Comparison of ENCODE assay signal across 8 cellular contexts in genomic region chr1:33634806-33635205, GRCh38.
DNase-seq lines count a peak whose midpoint lies in the region; ATAC-seq and TF ChIP-seq lines count a peak whose summit lies in the region.

No MANE protein-coding gene starts in this region.

- peak overlapping the region in 1 of 3 donors; percentile 8 for H3K4me3 Mint-ChIP-seq in T-cell

- H3K9me3 Mint-ChIP-seq in T-cell = no peaks in the 10 kb centered on the region

- intact Hi-C loops in sciatic nerve (cut with DNase I) = no loop called here

- DNase-seq in Ammon's horn (ENCODE audit: low spot score) (peak; percentile 31), GM19238 (ENCODE audit: insufficient read length, low spot score) (peak; percentile 38), germinal center (ENCODE audit: low spot score) (peak; percentile 39), sciatic nerve (ENCODE audit: low spot score) (no peak), NCI-H1694 treated with DMSO at 0.1 percent for 48 hours (lab: John Stamatoyannopoulos, UW) (no peak), T-cell (no peak), GF-D8 (lab: John Stamatoyannopoulos, UW) (no peak)

- H3K4me3 ChIP-seq in SU-DHL-6 (ENCODE audit: insufficient read depth, low read length, poor library complexity, severe bottlenecking) = no peak overlapping the region

- H3K9me2 ChIP-seq in SU-DHL-6 (replicated peaks; ENCODE audit: insufficient read depth, low read length) = no peaks in the 10 kb centered on the region

- peak; percentile 33 for TF ChIP-seq CTCF in SU-DHL-6 (IDR thresholded peaks at IDR 0.05; ENCODE audit: insufficient read depth, low read length, poor library complexity, severe bottlenecking)

- H3K9me3 ChIP-seq in SU-DHL-6 (ENCODE audit: insufficient read depth, low read length) = no peaks in the 10 kb centered on the region

- peaks cover 3 to 12% (median 4%) of the 10 kb centered on the region in 3 donors for H3K4me1 Mint-ChIP-seq in T-cell

- no peaks in the 10 kb centered on the region for H3K79me2 ChIP-seq in SU-DHL-6 (ENCODE audit: insufficient read depth, low read length)

- H3K36me3 ChIP-seq in SU-DHL-6 (ENCODE audit: low read length) = no peaks in the 10 kb centered on the region

- no peaks in the 10 kb centered on the region for H3K36me3 Mint-ChIP-seq in T-cell

- POLR2A ChIA-PET in T-cell (lab: Charles Lee) = no interaction called here

- CTCF ChIA-PET in T-cell (lab: Charles Lee) = no interaction called here

- no peak overlapping the region for H3K27ac Mint-ChIP-seq in T-cell

- peaks cover 33 to 45% of the 10 kb centered on the region in 2 donors for H3K27me3 Mint-ChIP-seq in T-cell

- H2AFZ ChIP-seq in SU-DHL-6 (ENCODE audit: low read depth, low read length, severe bottlenecking) = no peak overlapping the region

- H3K27me3 ChIP-seq in SU-DHL-6 (ENCODE audit: low read length) = peaks cover under 1% of the 10 kb centered on the region; the same call in 1 of the 2 replicates

- no peak overlapping the region for H3K27ac ChIP-seq in SU-DHL-6 (ENCODE audit: low read depth, low read length)

- ATAC-seq in sciatic nerve (peak; percentile 36), T-cell (replicated peaks in 1 of 4) (no peak)

- H3K9ac ChIP-seq in SU-DHL-6 (ENCODE audit: low read length) = no peak overlapping the region

- H4K20me1 ChIP-seq in SU-DHL-6 (ENCODE audit: low read depth, low read length) = no peaks in the 10 kb centered on the region

- no peaks in the 10 kb centered on the region for H3F3A ChIP-seq in SU-DHL-6 (ENCODE audit: insufficient read depth)

- H3K4me2 ChIP-seq in SU-DHL-6 (ENCODE audit: low read depth, low read length, poor library complexity, severe bottlenecking) = no peak overlapping the region

Comparison
In these comparisons a context has a peak if more than half of its experiments do, and no peak if none do; other contexts are left out.
1. DNase-seq: peak in Ammon's horn (single experiment), GM19238 (single experiment) and germinal center (single experiment); none in sciatic nerve (single experiment), NCI-H1694 treated with DMSO at 0.1 percent for 48 hours (single experiment), T-cell (0 of 34) and GF-D8 (single experiment).